Comparison of ENCODE assay signal across 1 cellular context in genomic region chr17:82317394-82318168, GRCh38.
TF ChIP-seq lines count a peak whose summit lies in the region.

Gene CD7, minus strand, starts transcription at chr17:82317608. Its CDS starts 113 bp downstream, at chr17:82317495.

TF ChIP-seq in HepG2, 621 proteins besides CTCF, POLR2A, EP300 and RAD21 (continued from another document and continues in another):
- TF ChIP-seq, protein P1, sequence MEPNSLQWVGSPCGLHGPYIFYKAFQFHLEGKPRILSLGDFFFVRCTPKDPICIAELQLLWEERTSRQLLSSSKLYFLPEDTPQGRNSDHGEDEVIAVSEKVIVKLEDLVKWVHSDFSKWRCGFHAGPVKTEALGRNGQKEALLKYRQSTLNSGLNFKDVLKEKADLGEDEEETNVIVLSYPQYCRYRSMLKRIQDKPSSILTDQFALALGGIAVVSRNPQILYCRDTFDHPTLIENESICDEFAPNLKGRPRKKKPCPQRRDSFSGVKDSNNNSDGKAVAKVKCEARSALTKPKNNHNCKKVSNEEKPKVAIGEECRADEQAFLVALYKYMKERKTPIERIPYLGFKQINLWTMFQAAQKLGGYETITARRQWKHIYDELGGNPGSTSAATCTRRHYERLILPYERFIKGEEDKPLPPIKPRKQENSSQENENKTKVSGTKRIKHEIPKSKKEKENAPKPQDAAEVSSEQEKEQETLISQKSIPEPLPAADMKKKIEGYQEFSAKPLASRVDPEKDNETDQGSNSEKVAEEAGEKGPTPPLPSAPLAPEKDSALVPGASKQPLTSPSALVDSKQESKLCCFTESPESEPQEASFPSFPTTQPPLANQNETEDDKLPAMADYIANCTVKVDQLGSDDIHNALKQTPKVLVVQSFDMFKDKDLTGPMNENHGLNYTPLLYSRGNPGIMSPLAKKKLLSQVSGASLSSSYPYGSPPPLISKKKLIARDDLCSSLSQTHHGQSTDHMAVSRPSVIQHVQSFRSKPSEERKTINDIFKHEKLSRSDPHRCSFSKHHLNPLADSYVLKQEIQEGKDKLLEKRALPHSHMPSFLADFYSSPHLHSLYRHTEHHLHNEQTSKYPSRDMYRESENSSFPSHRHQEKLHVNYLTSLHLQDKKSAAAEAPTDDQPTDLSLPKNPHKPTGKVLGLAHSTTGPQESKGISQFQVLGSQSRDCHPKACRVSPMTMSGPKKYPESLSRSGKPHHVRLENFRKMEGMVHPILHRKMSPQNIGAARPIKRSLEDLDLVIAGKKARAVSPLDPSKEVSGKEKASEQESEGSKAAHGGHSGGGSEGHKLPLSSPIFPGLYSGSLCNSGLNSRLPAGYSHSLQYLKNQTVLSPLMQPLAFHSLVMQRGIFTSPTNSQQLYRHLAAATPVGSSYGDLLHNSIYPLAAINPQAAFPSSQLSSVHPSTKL (CRISPR knock-in tag; IDR thresholded peaks at IDR 0.05), result peak; percentile 52
- no peak for TF ChIP-seq ZNF180 (CRISPR knock-in tag; IDR thresholded peaks at IDR 0.05; ENCODE audit: borderline replicate concordance, low read depth)
- TF ChIP-seq TRIM24 (CRISPR knock-in tag; IDR thresholded peaks at IDR 0.05), result no peak
- peak; percentile 78; the same call in 1 of the 2 replicates for TF ChIP-seq TBX2 (CRISPR knock-in tag; IDR thresholded peaks at IDR 0.05; ENCODE audit: borderline replicate concordance)
- TF ChIP-seq ARHGAP35 (CRISPR knock-in tag; IDR thresholded peaks at IDR 0.05; ENCODE audit: borderline replicate concordance), result no peak
- TF ChIP-seq ZNF160 (CRISPR knock-in tag; IDR thresholded peaks at IDR 0.05), result peak; percentile 67; the same call in 1 of the 2 replicates
- peak; percentile 23; the same call in 1 of the 2 replicates for TF ChIP-seq ZNF441 (CRISPR knock-in tag; IDR thresholded peaks at IDR 0.05; ENCODE audit: borderline replicate concordance)
- TF ChIP-seq, protein P2, sequence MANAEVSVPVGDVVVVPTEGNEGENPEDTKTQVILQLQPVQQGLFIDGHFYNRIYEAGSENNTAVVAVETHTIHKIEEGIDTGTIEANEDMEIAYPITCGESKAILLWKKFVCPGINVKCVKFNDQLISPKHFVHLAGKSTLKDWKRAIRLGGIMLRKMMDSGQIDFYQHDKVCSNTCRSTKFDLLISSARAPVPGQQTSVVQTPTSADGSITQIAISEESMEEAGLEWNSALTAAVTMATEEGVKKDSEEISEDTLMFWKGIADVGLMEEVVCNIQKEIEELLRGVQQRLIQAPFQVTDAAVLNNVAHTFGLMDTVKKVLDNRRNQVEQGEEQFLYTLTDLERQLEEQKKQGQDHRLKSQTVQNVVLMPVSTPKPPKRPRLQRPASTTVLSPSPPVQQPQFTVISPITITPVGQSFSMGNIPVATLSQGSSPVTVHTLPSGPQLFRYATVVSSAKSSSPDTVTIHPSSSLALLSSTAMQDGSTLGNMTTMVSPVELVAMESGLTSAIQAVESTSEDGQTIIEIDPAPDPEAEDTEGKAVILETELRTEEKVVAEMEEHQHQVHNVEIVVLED (CRISPR knock-in tag; IDR thresholded peaks at IDR 0.05; ENCODE audit: borderline replicate concordance), result peak; percentile 58
- peak; percentile 90 for TF ChIP-seq SNAPC4 (CRISPR knock-in tag; IDR thresholded peaks at IDR 0.05)
- TF ChIP-seq, protein P3, sequence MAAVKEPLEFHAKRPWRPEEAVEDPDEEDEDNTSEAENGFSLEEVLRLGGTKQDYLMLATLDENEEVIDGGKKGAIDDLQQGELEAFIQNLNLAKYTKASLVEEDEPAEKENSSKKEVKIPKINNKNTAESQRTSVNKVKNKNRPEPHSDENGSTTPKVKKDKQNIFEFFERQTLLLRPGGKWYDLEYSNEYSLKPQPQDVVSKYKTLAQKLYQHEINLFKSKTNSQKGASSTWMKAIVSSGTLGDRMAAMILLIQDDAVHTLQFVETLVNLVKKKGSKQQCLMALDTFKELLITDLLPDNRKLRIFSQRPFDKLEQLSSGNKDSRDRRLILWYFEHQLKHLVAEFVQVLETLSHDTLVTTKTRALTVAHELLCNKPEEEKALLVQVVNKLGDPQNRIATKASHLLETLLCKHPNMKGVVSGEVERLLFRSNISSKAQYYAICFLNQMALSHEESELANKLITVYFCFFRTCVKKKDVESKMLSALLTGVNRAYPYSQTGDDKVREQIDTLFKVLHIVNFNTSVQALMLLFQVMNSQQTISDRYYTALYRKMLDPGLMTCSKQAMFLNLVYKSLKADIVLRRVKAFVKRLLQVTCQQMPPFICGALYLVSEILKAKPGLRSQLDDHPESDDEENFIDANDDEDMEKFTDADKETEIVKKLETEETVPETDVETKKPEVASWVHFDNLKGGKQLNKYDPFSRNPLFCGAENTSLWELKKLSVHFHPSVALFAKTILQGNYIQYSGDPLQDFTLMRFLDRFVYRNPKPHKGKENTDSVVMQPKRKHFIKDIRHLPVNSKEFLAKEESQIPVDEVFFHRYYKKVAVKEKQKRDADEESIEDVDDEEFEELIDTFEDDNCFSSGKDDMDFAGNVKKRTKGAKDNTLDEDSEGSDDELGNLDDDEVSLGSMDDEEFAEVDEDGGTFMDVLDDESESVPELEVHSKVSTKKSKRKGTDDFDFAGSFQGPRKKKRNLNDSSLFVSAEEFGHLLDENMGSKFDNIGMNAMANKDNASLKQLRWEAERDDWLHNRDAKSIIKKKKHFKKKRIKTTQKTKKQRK (IDR thresholded peaks at IDR 0.05; ENCODE audit: low read length), result no peak
- no peak for TF ChIP-seq ZNF607 (CRISPR knock-in tag; IDR thresholded peaks at IDR 0.05; ENCODE audit: borderline replicate concordance)
- no peak for TF ChIP-seq NPAS2 (CRISPR knock-in tag; IDR thresholded peaks at IDR 0.05; ENCODE audit: borderline replicate concordance)
- TF ChIP-seq ZNF775 (CRISPR knock-in tag; IDR thresholded peaks at IDR 0.05; ENCODE audit: borderline replicate concordance), result no peak
- peak; percentile 70 for TF ChIP-seq TARDBP (CRISPR knock-in tag; IDR thresholded peaks at IDR 0.05)
- TF ChIP-seq ZNF598 (CRISPR knock-in tag; IDR thresholded peaks at IDR 0.05; ENCODE audit: borderline replicate concordance), result no peak
- peak; percentile 89; the same call in 1 of the 2 replicates for TF ChIP-seq ZNF782 (CRISPR knock-in tag; IDR thresholded peaks at IDR 0.05; ENCODE audit: borderline replicate concordance)
- 0 out of 2 replicates have a peak, but pooled peaks have one; percentile 15 for TF ChIP-seq SMAD9 (CRISPR knock-in tag; IDR thresholded peaks at IDR 0.05)
- peak; percentile 74 for TF ChIP-seq ZNF580 (CRISPR knock-in tag; IDR thresholded peaks at IDR 0.05; ENCODE audit: borderline replicate concordance, low read depth)
- TF ChIP-seq PRMT3 (CRISPR knock-in tag; IDR thresholded peaks at IDR 0.05; ENCODE audit: borderline replicate concordance, low read depth), result no peak
- TF ChIP-seq KLF6 (CRISPR knock-in tag; IDR thresholded peaks at IDR 0.05), result no peak
- TF ChIP-seq SMAD3 (CRISPR knock-in tag; IDR thresholded peaks at IDR 0.05), result 0 out of 2 replicates have a peak, but pooled peaks have one; percentile 56
- no peak for TF ChIP-seq RFX1 (IDR thresholded peaks at IDR 0.05)
- TF ChIP-seq KDM5B (CRISPR knock-in tag; IDR thresholded peaks at IDR 0.05; ENCODE audit: borderline replicate concordance), result peak; percentile 92
- TF ChIP-seq NCOR1 (IDR thresholded peaks at IDR 0.05; ENCODE audit: borderline replicate concordance, low read length), result 0 out of 2 replicates have a peak, but pooled peaks have one; percentile 43
- TF ChIP-seq ZFAT (CRISPR knock-in tag; conservative IDR thresholded peaks at IDR 0.05), result no peak
- no peak for TF ChIP-seq ZBTB2 (CRISPR knock-in tag; IDR thresholded peaks at IDR 0.05; ENCODE audit: low read depth)
- no peak for TF ChIP-seq ZNF550 (CRISPR knock-in tag; IDR thresholded peaks at IDR 0.05; ENCODE audit: borderline replicate concordance)
- 0 out of 2 replicates have a peak, but pooled peaks have one; percentile 41 for TF ChIP-seq ZNF484 (CRISPR knock-in tag; IDR thresholded peaks at IDR 0.05; ENCODE audit: borderline replicate concordance, low read depth)
- no peak for TF ChIP-seq JDP2 (CRISPR knock-in tag; IDR thresholded peaks at IDR 0.05; ENCODE audit: borderline replicate concordance)
- TF ChIP-seq, protein P4, sequence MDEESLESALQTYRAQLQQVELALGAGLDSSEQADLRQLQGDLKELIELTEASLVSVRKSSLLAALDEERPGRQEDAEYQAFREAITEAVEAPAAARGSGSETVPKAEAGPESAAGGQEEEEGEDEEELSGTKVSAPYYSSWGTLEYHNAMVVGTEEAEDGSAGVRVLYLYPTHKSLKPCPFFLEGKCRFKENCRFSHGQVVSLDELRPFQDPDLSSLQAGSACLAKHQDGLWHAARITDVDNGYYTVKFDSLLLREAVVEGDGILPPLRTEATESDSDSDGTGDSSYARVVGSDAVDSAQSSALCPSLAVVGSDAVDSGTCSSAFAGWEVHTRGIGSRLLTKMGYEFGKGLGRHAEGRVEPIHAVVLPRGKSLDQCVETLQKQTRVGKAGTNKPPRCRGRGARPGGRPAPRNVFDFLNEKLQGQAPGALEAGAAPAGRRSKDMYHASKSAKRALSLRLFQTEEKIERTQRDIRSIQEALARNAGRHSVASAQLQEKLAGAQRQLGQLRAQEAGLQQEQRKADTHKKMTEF (CRISPR knock-in tag; IDR thresholded peaks at IDR 0.05), result peak; percentile 57; the same call in 1 of the 2 replicates
- TF ChIP-seq, protein P5, sequence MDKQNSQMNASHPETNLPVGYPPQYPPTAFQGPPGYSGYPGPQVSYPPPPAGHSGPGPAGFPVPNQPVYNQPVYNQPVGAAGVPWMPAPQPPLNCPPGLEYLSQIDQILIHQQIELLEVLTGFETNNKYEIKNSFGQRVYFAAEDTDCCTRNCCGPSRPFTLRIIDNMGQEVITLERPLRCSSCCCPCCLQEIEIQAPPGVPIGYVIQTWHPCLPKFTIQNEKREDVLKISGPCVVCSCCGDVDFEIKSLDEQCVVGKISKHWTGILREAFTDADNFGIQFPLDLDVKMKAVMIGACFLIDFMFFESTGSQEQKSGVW (CRISPR knock-in tag; IDR thresholded peaks at IDR 0.05; ENCODE audit: borderline replicate concordance), result no peak
- TF ChIP-seq, protein P6, sequence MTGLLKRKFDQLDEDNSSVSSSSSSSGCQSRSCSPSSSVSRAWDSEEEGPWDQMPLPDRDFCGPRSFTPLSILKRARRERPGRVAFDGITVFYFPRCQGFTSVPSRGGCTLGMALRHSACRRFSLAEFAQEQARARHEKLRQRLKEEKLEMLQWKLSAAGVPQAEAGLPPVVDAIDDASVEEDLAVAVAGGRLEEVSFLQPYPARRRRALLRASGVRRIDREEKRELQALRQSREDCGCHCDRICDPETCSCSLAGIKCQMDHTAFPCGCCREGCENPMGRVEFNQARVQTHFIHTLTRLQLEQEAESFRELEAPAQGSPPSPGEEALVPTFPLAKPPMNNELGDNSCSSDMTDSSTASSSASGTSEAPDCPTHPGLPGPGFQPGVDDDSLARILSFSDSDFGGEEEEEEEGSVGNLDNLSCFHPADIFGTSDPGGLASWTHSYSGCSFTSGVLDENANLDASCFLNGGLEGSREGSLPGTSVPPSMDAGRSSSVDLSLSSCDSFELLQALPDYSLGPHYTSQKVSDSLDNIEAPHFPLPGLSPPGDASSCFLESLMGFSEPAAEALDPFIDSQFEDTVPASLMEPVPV (CRISPR knock-in tag; IDR thresholded peaks at IDR 0.05), result peak; percentile 76; the same call in 1 of the 2 replicates
- no peak for TF ChIP-seq NAIF1 (CRISPR knock-in tag; IDR thresholded peaks at IDR 0.05; ENCODE audit: borderline replicate concordance)
